9 cellular contexts compared by ENCODE assay signal in the genomic region with DNA sequence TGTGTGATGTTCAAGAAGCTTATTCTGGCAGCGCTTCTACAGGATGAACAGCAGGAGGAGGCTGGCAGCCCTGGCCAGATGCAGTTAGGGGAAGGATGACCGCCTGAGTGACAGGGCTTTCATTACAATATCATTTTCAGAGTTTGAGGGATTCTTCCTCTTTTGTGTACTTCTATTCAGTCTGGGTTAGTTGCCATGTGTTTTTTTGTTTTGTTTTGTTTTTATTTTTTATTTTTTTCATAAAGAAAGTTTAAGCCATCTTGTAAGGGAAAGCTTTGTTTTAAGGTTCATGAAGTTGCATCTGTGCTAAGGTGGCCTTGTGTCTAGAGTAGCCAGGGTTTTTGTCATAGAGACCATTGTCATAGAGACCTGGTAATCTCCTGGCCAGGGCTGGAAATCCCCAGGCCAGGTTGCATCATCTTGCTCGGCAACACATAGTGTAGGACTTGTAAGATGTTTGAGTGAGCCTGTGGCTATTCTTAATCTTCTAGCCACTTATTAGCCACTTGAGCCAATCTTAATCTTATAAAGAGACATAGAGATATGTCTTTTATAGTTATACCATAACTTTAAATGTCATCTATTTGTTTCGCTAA.
A peak's percentile ranks its signal among the peaks of the same experiment; 100 is the strongest.
DNase-seq lines count a peak whose midpoint lies in the region; ATAC-seq and TF ChIP-seq lines count a peak whose summit lies in the region.
"Had no signal": no experiment of that assay in that cellular context is flagged by ENCODE, and none has a peak within 500 bp of the region (broad histone marks: within the 10 kb centered on the region; RNA-seq: fewer than 3 reads in every experiment).

No MANE protein-coding gene starts in this region.

- H3F3A ChIP-seq in PC-9 (ENCODE audit: insufficient read depth, low read depth), result no peaks in the 10 kb centered on the region
- H3F3A ChIP-seq in smooth muscle cell (ENCODE audit: low read depth), result no peaks in the 10 kb centered on the region

- no peak for ATAC-seq in activated CD8-positive, alpha-beta T cell treated with anti-CD3 and anti-CD28 coated beads for 36 hours
- no peak for ATAC-seq in activated CD8-positive, alpha-beta T cell treated with anti-CD3 and anti-CD28 coated beads, Interleukin-2, amount 10 ng/mL, durations not matched to agents 7 days and 5 days
- peak; percentile 93 for ATAC-seq in HG03025 (IDR thresholded peaks at IDR 0.05; ENCODE audit: low FRiP score, unreplicated experiment)

- no peak overlapping the region for H3K4me3 ChIP-seq in PC-9
- H3K4me3 ChIP-seq in smooth muscle cell, result no peak overlapping the region
- H3K4me3 ChIP-seq in esophagus muscularis mucosa, result no peak overlapping the region
- no peak overlapping the region for H3K4me3 ChIP-seq in SJCRH30

- WGBS in smooth muscle cell (ENCODE audit: low lambda C conversion rate), result 66% methylated on average over 4 of the region's 4 CpGs
- 75% methylated on average over 4 of the region's 4 CpGs for WGBS in esophagus muscularis mucosa

- no peaks in the 10 kb centered on the region for H3K9me2 ChIP-seq in PC-9 (ENCODE audit: insufficient read depth)

- H3K9me3 ChIP-seq in PC-9 (ENCODE audit: insufficient read depth, low read depth) (no peaks in the 10 kb centered on the region), smooth muscle cell (replicated peaks; ENCODE audit: low read depth) (no peaks in the 10 kb centered on the region), esophagus muscularis mucosa (no peaks in the 10 kb centered on the region), SJCRH30 (replicated peaks) (no peaks in the 10 kb centered on the region)

- CTCF ChIA-PET in activated CD8-positive, alpha-beta T cell treated with anti-CD3 and anti-CD28 coated beads for 36 hours (lab: Charles Lee), result no interaction called here
- CTCF ChIA-PET in activated CD8-positive, alpha-beta T cell treated with anti-CD3 and anti-CD28 coated beads, Interleukin-2, amount 10 ng/mL, durations not matched to agents 7 days and 5 days (lab: Charles Lee), result no interaction called here
- CTCF ChIA-PET in PC-9 (lab: Charles Lee), result no interaction called here

- H3K36me3 ChIP-seq in PC-9 (ENCODE audit: low read depth) (no peaks in the 10 kb centered on the region), smooth muscle cell (ENCODE audit: low read depth) (no peaks in the 10 kb centered on the region), esophagus muscularis mucosa (no peaks in the 10 kb centered on the region), SJCRH30 (no peaks in the 10 kb centered on the region)

- no peaks in the 10 kb centered on the region for H3K36me3 Mint-ChIP-seq in activated CD8-positive, alpha-beta T cell treated with anti-CD3 and anti-CD28 coated beads for 36 hours (ENCODE audit: low read depth)
- H3K36me3 Mint-ChIP-seq in activated CD8-positive, alpha-beta T cell treated with anti-CD3 and anti-CD28 coated beads, Interleukin-2, amount 10 ng/mL, durations not matched to agents 7 days and 5 days (ENCODE audit: low read depth), result no peaks in the 10 kb centered on the region
- H3K36me3 Mint-ChIP-seq: activated naive CD8-positive, alpha-beta T cell treated with anti-CD3 and anti-CD28 coated beads, Interleukin-2, amount 10 ng/mL, durations not matched to agents 7 days and 5 days had no signal

- no peaks in the 10 kb centered on the region for H3K4me1 Mint-ChIP-seq in activated CD8-positive, alpha-beta T cell treated with anti-CD3 and anti-CD28 coated beads for 36 hours (ENCODE audit: low read depth)
- H3K4me1 Mint-ChIP-seq in activated CD8-positive, alpha-beta T cell treated with anti-CD3 and anti-CD28 coated beads, Interleukin-2, amount 10 ng/mL, durations not matched to agents 7 days and 5 days (ENCODE audit: low read depth), result no peaks in the 10 kb centered on the region
- H3K4me1 Mint-ChIP-seq: activated naive CD8-positive, alpha-beta T cell treated with anti-CD3 and anti-CD28 coated beads, Interleukin-2, amount 10 ng/mL, durations not matched to agents 7 days and 5 days had no signal

- intact Hi-C loops in activated CD8-positive, alpha-beta T cell treated with anti-CD3 and anti-CD28 coated beads for 36 hours (cut with micrococcal nuclease), result no loop called here
- intact Hi-C loops in PC-9 (cut with micrococcal nuclease; ENCODE audit: unreplicated experiment), result no loop called here
- intact Hi-C loops in esophagus muscularis mucosa (cut with DNase I), result no loop called here

- H3K4me1 ChIP-seq in PC-9 (replicated peaks; ENCODE audit: insufficient read depth) (no peaks in the 10 kb centered on the region), smooth muscle cell (ENCODE audit: low read depth) (peaks cover 11% of the 10 kb centered on the region), esophagus muscularis mucosa (no peaks in the 10 kb centered on the region), SJCRH30 (no peaks in the 10 kb centered on the region; the same call in 1 of the 2 replicates)

- DNase-seq in activated CD8-positive, alpha-beta T cell treated with anti-CD3 and anti-CD28 coated beads for 36 hours, result peak; percentile 22
- DNase-seq in activated CD8-positive, alpha-beta T cell treated with anti-CD3 and anti-CD28 coated beads, Interleukin-2, amount 10 ng/mL, durations not matched to agents 7 days and 5 days, result no peak
- DNase-seq in PC-9 (peak in 1 of 2 experiments; percentile 8), smooth muscle cell (lab: John Stamatoyannopoulos, UW; ENCODE audit: unreplicated experiment) (no peak), KBM-7 (no peak), esophagus muscularis mucosa (ENCODE audit: extremely low spot score) (no peak), SJCRH30 (no peak)
- DNase-seq: activated naive CD8-positive, alpha-beta T cell treated with anti-CD3 and anti-CD28 coated beads, Interleukin-2, amount 10 ng/mL, durations not matched to agents 7 days and 5 days had no signal

- in situ Hi-C loops in KBM-7 (cut with MboI; ENCODE audit: low pct_unique_long_range_greater_than_20kb, low sequenced_read_pairs), result no loop called here

- no peak overlapping the region for H3K27ac Mint-ChIP-seq in activated CD8-positive, alpha-beta T cell treated with anti-CD3 and anti-CD28 coated beads for 36 hours
- no peak overlapping the region for H3K27ac Mint-ChIP-seq in activated CD8-positive, alpha-beta T cell treated with anti-CD3 and anti-CD28 coated beads, Interleukin-2, amount 10 ng/mL, durations not matched to agents 7 days and 5 days
- H3K27ac Mint-ChIP-seq: activated naive CD8-positive, alpha-beta T cell treated with anti-CD3 and anti-CD28 coated beads, Interleukin-2, amount 10 ng/mL, durations not matched to agents 7 days and 5 days had no signal

- H4K20me1 ChIP-seq in PC-9 (ENCODE audit: insufficient read depth) (no peaks in the 10 kb centered on the region), smooth muscle cell (ENCODE audit: low read depth) (no peaks in the 10 kb centered on the region)

- H3K4me2 ChIP-seq in PC-9 (peak overlapping the region; percentile 2; the same call in 1 of the 2 replicates), smooth muscle cell (no peak overlapping the region)

- POLR2A ChIA-PET in activated CD8-positive, alpha-beta T cell treated with anti-CD3 and anti-CD28 coated beads for 36 hours (lab: Charles Lee), result no interaction called here
- POLR2A ChIA-PET in activated CD8-positive, alpha-beta T cell treated with anti-CD3 and anti-CD28 coated beads, Interleukin-2, amount 10 ng/mL, durations not matched to agents 7 days and 5 days (lab: Charles Lee), result no interaction called here
- POLR2A ChIA-PET in PC-9 (lab: Charles Lee; ENCODE audit: unreplicated experiment), result no interaction called here

- peak overlapping the region; percentile 69; the same call in 1 of the 2 replicates for H2AFZ ChIP-seq in PC-9
- H2AFZ ChIP-seq in smooth muscle cell (ENCODE audit: low read depth), result peak overlapping the region; percentile 41

- TF ChIP-seq POLR2A in esophagus muscularis mucosa (IDR thresholded peaks at IDR 0.05; ENCODE audit: low read depth), result no peak

- H3K27me3 ChIP-seq in PC-9 (ENCODE audit: insufficient read depth, low read depth) (no peaks in the 10 kb centered on the region), smooth muscle cell (ENCODE audit: low read depth) (no peaks in the 10 kb centered on the region), esophagus muscularis mucosa (no peaks in the 10 kb centered on the region), SJCRH30 (0 out of 2 replicates have a peak, but pooled peaks cover 4% of the 10 kb centered on the region)

- H3K9ac ChIP-seq in smooth muscle cell (ENCODE audit: low read depth), result peak overlapping the region; percentile 58

- no peak overlapping the region for H3K27ac ChIP-seq in PC-9
- peak overlapping the region; percentile 69 for H3K27ac ChIP-seq in smooth muscle cell (ENCODE audit: low read depth)
- no peak overlapping the region for H3K27ac ChIP-seq in esophagus muscularis mucosa (replicated peaks in 1 of 4)
- H3K27ac ChIP-seq in SJCRH30, result no peak overlapping the region

- TF ChIP-seq CTCF in activated CD8-positive, alpha-beta T cell treated with anti-CD3 and anti-CD28 coated beads for 36 hours (IDR thresholded peaks at IDR 0.05), result no peak
- TF ChIP-seq CTCF in PC-9 (conservative IDR thresholded peaks at IDR 0.05) (no peak), smooth muscle cell (IDR thresholded peaks at IDR 0.05; ENCODE audit: borderline replicate concordance, insufficient read depth, poor library complexity, severe bottlenecking) (no peak), esophagus muscularis mucosa (IDR thresholded peaks at IDR 0.05) (no peak)

- no peaks in the 10 kb centered on the region for H3K27me3 Mint-ChIP-seq in activated CD8-positive, alpha-beta T cell treated with anti-CD3 and anti-CD28 coated beads for 36 hours
- H3K27me3 Mint-ChIP-seq in activated CD8-positive, alpha-beta T cell treated with anti-CD3 and anti-CD28 coated beads, Interleukin-2, amount 10 ng/mL, durations not matched to agents 7 days and 5 days (ENCODE audit: low read depth), result no peaks in the 10 kb centered on the region
- H3K27me3 Mint-ChIP-seq: activated naive CD8-positive, alpha-beta T cell treated with anti-CD3 and anti-CD28 coated beads, Interleukin-2, amount 10 ng/mL, durations not matched to agents 7 days and 5 days had no signal

- no peaks in the 10 kb centered on the region for H3K79me2 ChIP-seq in PC-9 (ENCODE audit: low read depth)
- no peaks in the 10 kb centered on the region for H3K79me2 ChIP-seq in smooth muscle cell (ENCODE audit: low read depth)

- no peaks in the 10 kb centered on the region for H3K9me3 Mint-ChIP-seq in activated CD8-positive, alpha-beta T cell treated with anti-CD3 and anti-CD28 coated beads for 36 hours
- no peaks in the 10 kb centered on the region for H3K9me3 Mint-ChIP-seq in activated CD8-positive, alpha-beta T cell treated with anti-CD3 and anti-CD28 coated beads, Interleukin-2, amount 10 ng/mL, durations not matched to agents 7 days and 5 days (ENCODE audit: insufficient read depth)
- H3K9me3 Mint-ChIP-seq: activated naive CD8-positive, alpha-beta T cell treated with anti-CD3 and anti-CD28 coated beads, Interleukin-2, amount 10 ng/mL, durations not matched to agents 7 days and 5 days had no signal

- no peak overlapping the region for H3K4me3 Mint-ChIP-seq in activated CD8-positive, alpha-beta T cell treated with anti-CD3 and anti-CD28 coated beads for 36 hours
- H3K4me3 Mint-ChIP-seq in activated CD8-positive, alpha-beta T cell treated with anti-CD3 and anti-CD28 coated beads, Interleukin-2, amount 10 ng/mL, durations not matched to agents 7 days and 5 days, result no peak overlapping the region
- H3K4me3 Mint-ChIP-seq: activated naive CD8-positive, alpha-beta T cell treated with anti-CD3 and anti-CD28 coated beads, Interleukin-2, amount 10 ng/mL, durations not matched to agents 7 days and 5 days had no signal

- TF ChIP-seq EP300 in esophagus muscularis mucosa (IDR thresholded peaks at IDR 0.05), result no peak

- BruUV-seq in PC-9 (replicated peaks; lab: Mats Ljungman, UMichigan), result no TSS peak
